In genomic region chr5:92909545-92909962, GRCh38 we compare ENCODE assay signal across 8 cellular contexts.
A peak's percentile ranks its signal among the peaks of the same experiment; 100 is the strongest.
DNase-seq lines count a peak whose midpoint lies in the region; ATAC-seq and TF ChIP-seq lines count a peak whose summit lies in the region.

No MANE protein-coding gene starts in this region.

- peak; percentile 43 for ATAC-seq in GM18868 (IDR thresholded peaks at IDR 0.05; ENCODE audit: unreplicated experiment)
- ATAC-seq in GM18519 (IDR thresholded peaks at IDR 0.05; ENCODE audit: low FRiP score, unreplicated experiment), result no peak
- no peak for ATAC-seq in GM21786 (IDR thresholded peaks at IDR 0.05; ENCODE audit: unreplicated experiment)

- DNase-seq in OCI-M1 (lab: John Stamatoyannopoulos, UW), result peak; percentile 38
- DNase-seq in head of caudate nucleus, result peak in 24 of 42 donors; percentile 6 to 66 (median 23)
- DNase-seq in NCI-H226, result no peak
- no peak for DNase-seq in cortex of kidney (lab: John Stamatoyannopoulos, UW)

- TF ChIP-seq CTCF in 22Rv1 (IDR thresholded peaks at IDR 0.05), result peak; percentile 61

- intact Hi-C loops in head of caudate nucleus (cut with DNase I), result no loop called here

- no peak overlapping the region for H3K27ac ChIP-seq in 22Rv1

Comparison
In these comparisons a context has a peak if more than half of its experiments do, and no peak if none do; other contexts are left out.
1. DNase-seq: peak in OCI-M1 (single experiment) and head of caudate nucleus (24 of 42); none in NCI-H226 (single experiment) and cortex of kidney (single experiment).